8 cellular contexts compared by ENCODE assay signal in the genomic region with DNA sequence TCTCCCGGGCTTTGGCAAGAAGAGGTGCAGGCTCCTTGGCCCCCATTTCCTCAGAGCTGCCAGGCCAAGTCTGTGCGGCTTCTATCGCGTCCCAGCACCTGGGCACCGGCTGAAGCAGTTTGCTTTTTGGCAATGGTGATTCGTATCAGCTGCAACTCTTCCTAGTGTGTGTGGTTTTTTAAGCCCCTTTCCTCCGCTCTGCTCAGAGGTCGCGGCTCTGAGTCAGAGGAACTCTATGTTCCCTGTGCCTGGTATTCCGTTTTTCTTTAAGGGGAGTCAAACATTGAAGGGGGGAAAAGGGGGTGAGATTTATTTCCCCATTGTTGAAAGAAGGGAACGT. TPM values are rescaled to one million over a fixed set of nuclear protein-coding genes. Genes with fewer than 3 reads are reported as not detected.
DNase-seq lines count a peak whose midpoint lies in the region; ATAC-seq lines count a peak whose summit lies in the region.

No MANE protein-coding gene starts in this region.

- DNase-seq in Right ventricle myocardium inferior (ENCODE audit: missing footprints): no peak
- DNase-seq in cardiac septum (ENCODE audit: low spot score): no peak
- peak; percentile 75 for DNase-seq in RKO (ENCODE audit: low spot score)
- DNase-seq in occipital lobe (lab: John Stamatoyannopoulos, UW): no peak
- DNase-seq in SHP77 treated with DMSO at 0.1 percent for 48 hours (lab: John Stamatoyannopoulos, UW): no peak

- peaks cover 6% of the 10 kb centered on the region for H3K4me1 ChIP-seq in ectodermal cell (ENCODE audit: control insufficient read depth, insufficient read depth, low read length)
- H3K4me1 ChIP-seq in mucosa of stomach (ENCODE audit: control insufficient read depth, insufficient read depth, low read length): peaks cover 14% of the 10 kb centered on the region

- H3K27ac ChIP-seq in ectodermal cell (ENCODE audit: insufficient read depth, low read depth, low read length, poor library complexity, severe bottlenecking): no peak overlapping the region

- H3K4me3 ChIP-seq in ectodermal cell (ENCODE audit: insufficient read depth, low read depth, low read length): peak overlapping the region; percentile 82
- peak overlapping the region; percentile 99 for H3K4me3 ChIP-seq in mucosa of stomach (ENCODE audit: low read length)

- intact Hi-C loops in Right ventricle myocardium inferior (cut with DNase I): loop anchor here (5.0 to 10.0 kb wide), 2 partner anchors 71 to 237 kb away; a partner anchor contains a TSS
- intact Hi-C loops in cardiac septum (cut with DNase I): loop anchor here (10.0 kb wide), 1 partner anchor 147 kb away; no protein-coding TSS in a partner anchor

- H3K27me3 ChIP-seq in ectodermal cell (ENCODE audit: control insufficient read depth, insufficient read depth, low read length, poor library complexity, severe bottlenecking) (peaks cover 24% of the 10 kb centered on the region), mucosa of stomach (ENCODE audit: control insufficient read depth, insufficient read depth, low read length) (no peaks in the 10 kb centered on the region)

- whole genome bisulfite sequencing in ectodermal cell, 2 experiments: 1 to 3% methylated on average over 11 of the region's 11 CpGs

- H3K36me3 ChIP-seq in ectodermal cell (ENCODE audit: control insufficient read depth, insufficient read depth, low read length) (peaks cover 7% of the 10 kb centered on the region), mucosa of stomach (ENCODE audit: control insufficient read depth, insufficient read depth, low read length) (no peaks in the 10 kb centered on the region)

- H3K9ac ChIP-seq in mucosa of stomach (ENCODE audit: low read length): peak overlapping the region; percentile 98

- H3K9me3 ChIP-seq in ectodermal cell (ENCODE audit: control insufficient read depth, low read length) (no peaks in the 10 kb centered on the region), mucosa of stomach (ENCODE audit: control insufficient read depth, low read length) (no peaks in the 10 kb centered on the region)

- ATAC-seq in Right ventricle myocardium inferior (peak; percentile 34), GM18868 (IDR thresholded peaks at IDR 0.05; ENCODE audit: unreplicated experiment) (no peak)

RNA-seq across cellular contexts. Expression of a gene that starts 0.9 kb away (rescaled TPM):
- 25.4 TPM for total RNA-seq in Right ventricle myocardium inferior
- 34.2 TPM for total RNA-seq in cardiac septum
- polyA plus RNA-seq in ectodermal cell (2013, experiment 1 of 4): 39.9 TPM
- polyA plus RNA-seq in ectodermal cell (2013, experiment 2 of 4): 51.1 TPM
- 41.3 TPM for polyA plus RNA-seq in ectodermal cell (2013, experiment 3 of 4)
- 51.0 TPM for polyA plus RNA-seq in ectodermal cell (2013, experiment 4 of 4)
- total RNA-seq in occipital lobe: 85.6 TPM

RNA-seq across cellular contexts. Expression of a gene that starts 13.3 kb away (rescaled TPM):
- total RNA-seq in Right ventricle myocardium inferior: 7.1 TPM
- total RNA-seq in cardiac septum: 7.4 TPM
- polyA plus RNA-seq in ectodermal cell (2013, experiment 1 of 4): 23.8 TPM
- 21.8 TPM for polyA plus RNA-seq in ectodermal cell (2013, experiment 2 of 4)
- polyA plus RNA-seq in ectodermal cell (2013, experiment 3 of 4): 18.8 TPM
- polyA plus RNA-seq in ectodermal cell (2013, experiment 4 of 4): 19.0 TPM
- 38.8 TPM for total RNA-seq in occipital lobe

RNA-seq across cellular contexts. Expression of a gene that starts 55.8 kb away (rescaled TPM):
- total RNA-seq in Right ventricle myocardium inferior (not detected), cardiac septum (not detected), occipital lobe (not detected)
- not detected for polyA plus RNA-seq in ectodermal cell (2013, experiment 1 of 4)
- polyA plus RNA-seq in ectodermal cell (2013, experiment 2 of 4): not detected
- not detected for polyA plus RNA-seq in ectodermal cell (2013, experiment 3 of 4)
- not detected for polyA plus RNA-seq in ectodermal cell (2013, experiment 4 of 4)
